In the genomic region with DNA sequence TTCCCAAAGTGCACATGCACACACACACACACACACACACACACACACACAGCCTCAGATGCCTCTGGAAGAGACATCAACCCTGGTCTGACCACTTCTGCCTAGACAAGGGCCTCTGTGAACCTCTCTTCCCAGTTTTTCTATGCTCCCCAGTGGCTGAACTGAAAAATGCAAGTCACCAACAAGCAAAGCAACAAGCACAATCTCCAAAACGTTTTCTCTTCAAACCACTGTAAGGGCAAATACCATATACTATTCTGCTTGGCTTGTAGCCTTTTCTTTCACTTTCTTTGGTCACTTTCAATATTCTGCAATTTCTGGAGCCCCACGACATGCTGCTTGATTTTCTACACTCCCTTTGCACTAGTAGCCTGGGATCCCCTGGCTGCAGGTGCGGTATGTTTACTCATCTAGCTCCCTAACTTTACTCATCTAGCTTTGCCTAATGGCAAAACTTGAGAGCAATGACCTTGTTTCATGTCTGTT, we compare ENCODE assay signal across 8 cellular contexts.
A peak's percentile ranks its signal among the peaks of the same experiment; 100 is the strongest.
DNase-seq lines count a peak whose midpoint lies in the region; ATAC-seq and TF ChIP-seq lines count a peak whose summit lies in the region.

No MANE protein-coding gene starts in this region.

- no peaks in the 10 kb centered on the region for H3K27me3 Mint-ChIP-seq in Caco-2 (ENCODE audit: insufficient read depth, unreplicated experiment)

- peak overlapping the region; percentile 72 for H3K27ac Mint-ChIP-seq in Caco-2 (ENCODE audit: unreplicated experiment)

- peak overlapping the region; percentile 25 for H3K4me3 Mint-ChIP-seq in Caco-2 (ENCODE audit: unreplicated experiment)

- H3K36me3 Mint-ChIP-seq in Caco-2 (ENCODE audit: insufficient read depth, unreplicated experiment): peaks cover 6% of the 10 kb centered on the region

- CTCF ChIA-PET in Caco-2 (lab: Charles Lee): no interaction called here

- ATAC-seq in GM19025 (IDR thresholded peaks at IDR 0.05; ENCODE audit: low read depth, unreplicated experiment) (peak; percentile 51), HG03097 (IDR thresholded peaks at IDR 0.05; ENCODE audit: low FRiP score, unreplicated experiment) (peak; percentile 50), gastrocnemius medialis (peak in 1 of 2 donors; percentile 79), HG03457 (IDR thresholded peaks at IDR 0.05; ENCODE audit: unreplicated experiment) (no peak)

- H3K27me3 ChIP-seq in Caco-2 (replicated peaks; ENCODE audit: control insufficient read depth, insufficient read depth, low read length) (no peaks in the 10 kb centered on the region), gastrocnemius medialis (no peaks in the 10 kb centered on the region)

- TF ChIP-seq POLR2A in gastrocnemius medialis (IDR thresholded peaks at IDR 0.05): no peak

- DNase-seq in Caco-2 (peak; percentile 60 to 68), RKO (ENCODE audit: low spot score) (peak; percentile 48), fibroblast of the aortic adventitia (ENCODE audit: low read depth) (peak; percentile 62), gastrocnemius medialis (no peak)
- DNase-seq in stimulated activated CD4-positive, alpha-beta T cell treated with anti-CD3 and anti-CD28 coated beads, Interleukin-2, amount 100 ng/mL, for 48 hours: no peak

- no peaks in the 10 kb centered on the region for H3K36me3 ChIP-seq in Caco-2 (ENCODE audit: control insufficient read depth, insufficient read depth, low read length)
- H3K36me3 ChIP-seq in gastrocnemius medialis: no peaks in the 10 kb centered on the region

- peak; percentile 47 to 50 for TF ChIP-seq CTCF in Caco-2 (IDR thresholded peaks at IDR 0.05; ENCODE audit: insufficient read depth in 1 of 2, low read depth in 1 of 2, low read length in 1 of 2, severe bottlenecking in 1 of 2, unreplicated experiment in 1 of 2)
- TF ChIP-seq CTCF in fibroblast of the aortic adventitia (IDR thresholded peaks at IDR 0.05; ENCODE audit: insufficient read depth, low read length): peak; percentile 58
- TF ChIP-seq CTCF in gastrocnemius medialis (IDR thresholded peaks at IDR 0.05 in 4 of 5, conservative IDR thresholded peaks at IDR 0.05 in 1 of 5): peak in 4 of 5 experiments; percentile 23 to 51 (median 40)

- BruUV-seq in Caco-2 (replicated peaks; lab: Mats Ljungman, UMichigan): no TSS peak

- peaks cover 16% of the 10 kb centered on the region for H3K4me1 Mint-ChIP-seq in Caco-2 (ENCODE audit: low read depth, unreplicated experiment)

- no peaks in the 10 kb centered on the region for H3K9me3 Mint-ChIP-seq in Caco-2 (ENCODE audit: unreplicated experiment)

- H3K4me3 ChIP-seq in Caco-2 (ENCODE audit: low read depth, low read length) (no peak overlapping the region), fibroblast of the aortic adventitia (ENCODE audit: low read depth, low read length) (no peak overlapping the region), gastrocnemius medialis (no peak overlapping the region)

- peak overlapping the region; percentile 6 to 88 (median 72) for H3K27ac ChIP-seq in gastrocnemius medialis

- H3K9me3 ChIP-seq in Caco-2: no peaks in the 10 kb centered on the region
- no peaks in the 10 kb centered on the region for H3K9me3 ChIP-seq in gastrocnemius medialis

- intact Hi-C loops in Caco-2 (cut with micrococcal nuclease; ENCODE audit: unreplicated experiment) (loop anchor here (2.0 to 5.0 kb wide), 2 partner anchors 37 to 127 kb away; no protein-coding TSS in a partner anchor), gastrocnemius medialis (cut with DNase I; ENCODE audit: low total_unique reads) (no loop called here)

- H3K4me1 ChIP-seq in Caco-2 (peaks cover 37% of the 10 kb centered on the region), gastrocnemius medialis (peaks cover 54 to 73% of the 10 kb centered on the region in 2 donors)

- in situ Hi-C loops in gastrocnemius medialis (cut with MboI; ENCODE audit: low sequenced_read_pairs in 4 of 4): loop anchor here in 2 of 4 donors (10.0 kb wide), 2 partner anchors 49 to 81 kb away; no protein-coding TSS in a partner anchor

- POLR2A ChIA-PET in Caco-2 (lab: Charles Lee): no interaction called here

Comparison
In these comparisons a context has a peak if more than half of its experiments do, and no peak if none do; other contexts are left out.
1. DNase-seq: peak in Caco-2 (2 of 2), RKO (single experiment) and fibroblast of the aortic adventitia (single experiment); none in gastrocnemius medialis (0 of 2) and stimulated activated CD4-positive, alpha-beta T cell treated with anti-CD3 and anti-CD28 coated beads, Interleukin-2, amount 100 ng/mL, for 48 hours (0 of 2).
2. Peak in every context shown above with its lines, with median percentiles within 50 percentile points of each other: CTCF ChIP-seq.